9 cellular contexts compared by ENCODE assay signal in genomic region chr16:75764154-75764768, GRCh38. TPM values are rescaled to one million over a fixed set of nuclear protein-coding genes. Genes with fewer than 3 reads are reported as not detected.
A peak's percentile ranks its signal among the peaks of the same experiment; 100 is the strongest.
DNase-seq lines count a peak whose midpoint lies in the region; ATAC-seq and TF ChIP-seq lines count a peak whose summit lies in the region.
"Had no signal": no experiment of that assay in that cellular context is flagged by ENCODE, and none has a peak within 500 bp of the region (broad histone marks: within the 10 kb centered on the region; RNA-seq: fewer than 3 reads in every experiment).

No MANE protein-coding gene starts in this region.

- no peak for TF ChIP-seq POLR2A in right lobe of liver (IDR thresholded peaks at IDR 0.05)

- H3K4me1 ChIP-seq in right lobe of liver: no peaks in the 10 kb centered on the region

- intact Hi-C loops in right lobe of liver (cut with DNase I): loop anchor here in 1 of 2 donors (10.0 kb wide), 1 partner anchor 289 kb away; no protein-coding TSS in a partner anchor

- H3K4me3 ChIP-seq in right lobe of liver: no peak overlapping the region

- no peak overlapping the region for H3K27ac ChIP-seq in right lobe of liver

- no peaks in the 10 kb centered on the region for H3K36me3 ChIP-seq in right lobe of liver

- ATAC-seq in GM19043 (IDR thresholded peaks at IDR 0.05; ENCODE audit: low read depth, unreplicated experiment) (peak; percentile 84), HG03159 (IDR thresholded peaks at IDR 0.05; ENCODE audit: unreplicated experiment) (peak; percentile 87), right lobe of liver (peak; percentile 91 to 99 (median 95))

- peak; percentile 77 to 81 (median 79) for TF ChIP-seq CTCF in right lobe of liver (IDR thresholded peaks at IDR 0.05)

- 9% methylated on average over 7 of the region's 7 CpGs for WGBS in right lobe of liver (ENCODE audit: insufficient coverage, low coverage, low lambda C conversion rate, missing lambda C conversion rate)

- peak; percentile 68 for DNase-seq in CD1c-positive myeloid dendritic cell (ENCODE audit: extremely low spot score)
- DNase-seq in NCI-H226: peak; percentile 26
- peak; percentile 22 to 33 for DNase-seq in activated CD4-positive, alpha-beta T cell treated with anti-CD3 and anti-CD28 coated beads for 24 hours (ENCODE audit: low read depth in 2 of 2)
- peak; percentile 74 for DNase-seq in dedifferentiated amniotic fluid mesenchymal stem cell (ENCODE audit: extremely low spot score)
- DNase-seq in right lobe of liver: peak in 1 of 3 donors; percentile 50
- peak; percentile 4 to 13 for DNase-seq in stimulated activated CD8-positive, alpha-beta memory T cell treated with anti-CD3 and anti-CD28 coated beads, Interleukin-2, amount 100 ng/mL, for 1 hour (ENCODE audit: low read depth in 2 of 2)

- H3K27me3 ChIP-seq in right lobe of liver: no peaks in the 10 kb centered on the region

- no peaks in the 10 kb centered on the region for H3K9me3 ChIP-seq in right lobe of liver

RNA-seq across cellular contexts. Expression of gene CPHXL, which starts 38.0 kb away (rescaled TPM):
- total RNA-seq in right lobe of liver: not detected
- total RNA-seq: T-helper 2 cell treated with Interferon-gamma antibody and Interleukin-4, amounts not matched to agents 100 ng/mL and 5 ng/mL, for 36 hours had no signal
